Comparison of ENCODE assay signal across 1 cellular context in the genomic region with DNA sequence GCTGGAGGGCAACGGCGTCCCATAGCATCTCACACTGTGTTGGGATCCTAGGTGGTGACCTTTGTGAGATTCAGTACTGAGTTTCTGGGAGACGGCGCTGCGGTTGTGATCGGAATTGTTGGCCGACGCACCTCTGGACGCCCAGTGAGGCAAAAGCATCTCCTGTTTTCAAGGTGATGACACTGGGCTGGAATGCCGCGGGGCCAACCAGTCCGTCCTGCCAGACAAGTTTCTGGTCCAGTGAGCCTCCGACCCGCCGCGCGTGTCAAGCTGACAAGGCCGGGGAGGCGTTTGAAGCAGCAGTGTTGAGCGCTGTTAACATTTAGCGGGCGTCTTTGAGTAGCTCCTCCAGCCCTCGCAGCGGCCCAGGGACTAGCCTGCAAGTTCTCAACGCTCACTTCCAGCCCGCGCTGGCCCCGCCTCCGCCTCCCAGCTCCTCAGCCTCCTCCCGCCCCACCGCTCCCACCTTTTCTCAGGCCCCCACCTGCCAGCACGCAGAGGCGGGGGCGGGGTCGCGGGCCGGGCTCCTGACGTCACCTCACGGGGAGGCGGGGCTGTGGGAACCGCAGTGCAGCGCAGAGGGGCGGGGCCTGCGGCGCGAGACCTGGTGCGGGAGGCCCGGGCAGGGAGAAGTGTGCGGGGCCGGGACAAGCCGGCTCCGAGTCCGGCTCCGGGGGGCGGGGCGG.
TF ChIP-seq lines count a peak whose summit lies in the region.

No MANE protein-coding gene starts in this region.

TF ChIP-seq in HEK293, 187 proteins besides CTCF, POLR2A, EP300 and RAD21 (continued from another document):
- peak; percentile 97 for TF ChIP-seq KLF10 (tag by site-specific recombination; IDR thresholded peaks at IDR 0.05)
- TF ChIP-seq ZNF585B (tag by site-specific recombination; IDR thresholded peaks at IDR 0.05), result no peak
- TF ChIP-seq ZBTB20 (tag by site-specific recombination; IDR thresholded peaks at IDR 0.05), result peak; percentile 60
- TF ChIP-seq GLIS1 (tag by site-specific recombination; IDR thresholded peaks at IDR 0.05), result peak; percentile 54
- peak; percentile 69; the same call in 1 of the 2 replicates for TF ChIP-seq ZEB2 (tag by site-specific recombination; IDR thresholded peaks at IDR 0.05)
- peak; percentile 39 for TF ChIP-seq ZNF341 (tag by site-specific recombination; IDR thresholded peaks at IDR 0.05; ENCODE audit: low read depth)
- no peak for TF ChIP-seq ZNF19 (tag by site-specific recombination; IDR thresholded peaks at IDR 0.05; ENCODE audit: low read depth)
- peak; percentile 86 for TF ChIP-seq SP3 (tag by site-specific recombination; IDR thresholded peaks at IDR 0.05)
- TF ChIP-seq ZNF302 (tag by site-specific recombination; IDR thresholded peaks at IDR 0.05; ENCODE audit: low read depth), result no peak
- 0 out of 2 replicates have a peak, but pooled peaks have one; percentile 56 for TF ChIP-seq ZNF501 (tag by site-specific recombination; IDR thresholded peaks at IDR 0.05)
- peak; percentile 88 for TF ChIP-seq IKZF3 (tag by site-specific recombination; IDR thresholded peaks at IDR 0.05)
- 0 out of 2 replicates have a peak, but pooled peaks have one; percentile 21 for TF ChIP-seq KLF1 (tag by site-specific recombination; IDR thresholded peaks at IDR 0.05)
- peak; percentile 82 for TF ChIP-seq KLF8 (tag by site-specific recombination; IDR thresholded peaks at IDR 0.05)
- peak; percentile 47 for TF ChIP-seq ZBTB8A (tag by site-specific recombination; IDR thresholded peaks at IDR 0.05)
- TF ChIP-seq ZNF398 (tag by site-specific recombination; IDR thresholded peaks at IDR 0.05), result peak; percentile 83
- peak; percentile 66; the same call in 1 of the 2 replicates for TF ChIP-seq ZNF600 (tag by site-specific recombination; IDR thresholded peaks at IDR 0.05)
- TF ChIP-seq, protein P1, sequence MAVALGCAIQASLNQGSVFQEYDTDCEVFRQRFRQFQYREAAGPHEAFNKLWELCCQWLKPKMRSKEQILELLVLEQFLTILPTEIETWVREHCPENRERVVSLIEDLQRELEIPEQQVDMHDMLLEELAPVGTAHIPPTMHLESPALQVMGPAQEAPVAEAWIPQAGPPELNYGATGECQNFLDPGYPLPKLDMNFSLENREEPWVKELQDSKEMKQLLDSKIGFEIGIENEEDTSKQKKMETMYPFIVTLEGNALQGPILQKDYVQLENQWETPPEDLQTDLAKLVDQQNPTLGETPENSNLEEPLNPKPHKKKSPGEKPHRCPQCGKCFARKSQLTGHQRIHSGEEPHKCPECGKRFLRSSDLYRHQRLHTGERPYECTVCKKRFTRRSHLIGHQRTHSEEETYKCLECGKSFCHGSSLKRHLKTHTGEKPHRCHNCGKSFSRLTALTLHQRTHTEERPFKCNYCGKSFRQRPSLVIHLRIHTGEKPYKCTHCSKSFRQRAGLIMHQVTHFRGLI (tag by site-specific recombination; IDR thresholded peaks at IDR 0.05), result 0 out of 2 replicates have a peak, but pooled peaks have one; percentile 16
- TF ChIP-seq FEZF1 (tag by site-specific recombination; IDR thresholded peaks at IDR 0.05), result peak; percentile 82
- TF ChIP-seq SCRT2 (tag by site-specific recombination; IDR thresholded peaks at IDR 0.05), result peak; percentile 94
- peak; percentile 89 for TF ChIP-seq ZNF140 (tag by site-specific recombination; IDR thresholded peaks at IDR 0.05)
- TF ChIP-seq, protein P2, sequence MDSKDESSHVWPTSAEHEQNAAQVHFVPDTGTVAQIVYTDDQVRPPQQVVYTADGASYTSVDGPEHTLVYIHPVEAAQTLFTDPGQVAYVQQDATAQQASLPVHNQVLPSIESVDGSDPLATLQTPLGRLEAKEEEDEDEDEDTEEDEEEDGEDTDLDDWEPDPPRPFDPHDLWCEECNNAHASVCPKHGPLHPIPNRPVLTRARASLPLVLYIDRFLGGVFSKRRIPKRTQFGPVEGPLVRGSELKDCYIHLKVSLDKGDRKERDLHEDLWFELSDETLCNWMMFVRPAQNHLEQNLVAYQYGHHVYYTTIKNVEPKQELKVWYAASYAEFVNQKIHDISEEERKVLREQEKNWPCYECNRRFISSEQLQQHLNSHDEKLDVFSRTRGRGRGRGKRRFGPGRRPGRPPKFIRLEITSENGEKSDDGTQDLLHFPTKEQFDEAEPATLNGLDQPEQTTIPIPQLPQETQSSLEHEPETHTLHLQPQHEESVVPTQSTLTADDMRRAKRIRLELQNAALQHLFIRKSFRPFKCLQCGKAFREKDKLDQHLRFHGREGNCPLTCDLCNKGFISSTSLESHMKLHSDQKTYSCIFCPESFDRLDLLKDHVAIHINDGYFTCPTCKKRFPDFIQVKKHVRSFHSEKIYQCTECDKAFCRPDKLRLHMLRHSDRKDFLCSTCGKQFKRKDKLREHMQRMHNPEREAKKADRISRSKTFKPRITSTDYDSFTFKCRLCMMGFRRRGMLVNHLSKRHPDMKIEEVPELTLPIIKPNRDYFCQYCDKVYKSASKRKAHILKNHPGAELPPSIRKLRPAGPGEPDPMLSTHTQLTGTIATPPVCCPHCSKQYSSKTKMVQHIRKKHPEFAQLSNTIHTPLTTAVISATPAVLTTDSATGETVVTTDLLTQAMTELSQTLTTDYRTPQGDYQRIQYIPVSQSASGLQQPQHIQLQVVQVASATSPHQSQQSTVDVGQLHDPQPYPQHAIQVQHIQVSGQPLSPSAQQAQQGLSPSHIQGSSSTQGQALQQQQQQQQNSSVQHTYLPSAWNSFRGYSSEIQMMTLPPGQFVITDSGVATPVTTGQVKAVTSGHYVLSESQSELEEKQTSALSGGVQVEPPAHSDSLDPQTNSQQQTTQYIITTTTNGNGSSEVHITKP (tag by site-specific recombination; IDR thresholded peaks at IDR 0.05), result peak; percentile 19; the same call in 1 of the 2 replicates
- TF ChIP-seq ZFHX2 (tag by site-specific recombination; conservative IDR thresholded peaks at IDR 0.05), result peak; percentile 94
- no peak for TF ChIP-seq ZNF580 (tag by site-specific recombination; IDR thresholded peaks at IDR 0.05)
- TF ChIP-seq KLF9 (tag by site-specific recombination; IDR thresholded peaks at IDR 0.05; ENCODE audit: low read depth), result peak; percentile 94
- TF ChIP-seq, protein P3, sequence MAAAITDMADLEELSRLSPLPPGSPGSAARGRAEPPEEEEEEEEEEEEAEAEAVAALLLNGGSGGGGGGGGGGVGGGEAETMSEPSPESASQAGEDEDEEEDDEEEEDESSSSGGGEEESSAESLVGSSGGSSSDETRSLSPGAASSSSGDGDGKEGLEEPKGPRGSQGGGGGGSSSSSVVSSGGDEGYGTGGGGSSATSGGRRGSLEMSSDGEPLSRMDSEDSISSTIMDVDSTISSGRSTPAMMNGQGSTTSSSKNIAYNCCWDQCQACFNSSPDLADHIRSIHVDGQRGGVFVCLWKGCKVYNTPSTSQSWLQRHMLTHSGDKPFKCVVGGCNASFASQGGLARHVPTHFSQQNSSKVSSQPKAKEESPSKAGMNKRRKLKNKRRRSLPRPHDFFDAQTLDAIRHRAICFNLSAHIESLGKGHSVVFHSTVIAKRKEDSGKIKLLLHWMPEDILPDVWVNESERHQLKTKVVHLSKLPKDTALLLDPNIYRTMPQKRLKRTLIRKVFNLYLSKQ (tag by site-specific recombination; IDR thresholded peaks at IDR 0.05; ENCODE audit: borderline replicate concordance), result no peak
- TF ChIP-seq ZNF610 (tag by site-specific recombination; IDR thresholded peaks at IDR 0.05; ENCODE audit: borderline replicate concordance), result peak; percentile 37; the same call in 1 of the 2 replicates
- TF ChIP-seq RBAK (tag by site-specific recombination; IDR thresholded peaks at IDR 0.05), result no peak
- TF ChIP-seq ZNF555 (tag by site-specific recombination; conservative IDR thresholded peaks at IDR 0.05), result no peak
- TF ChIP-seq PATZ1 (tag by site-specific recombination; IDR thresholded peaks at IDR 0.05), result peak; percentile 97
- TF ChIP-seq, protein P4, sequence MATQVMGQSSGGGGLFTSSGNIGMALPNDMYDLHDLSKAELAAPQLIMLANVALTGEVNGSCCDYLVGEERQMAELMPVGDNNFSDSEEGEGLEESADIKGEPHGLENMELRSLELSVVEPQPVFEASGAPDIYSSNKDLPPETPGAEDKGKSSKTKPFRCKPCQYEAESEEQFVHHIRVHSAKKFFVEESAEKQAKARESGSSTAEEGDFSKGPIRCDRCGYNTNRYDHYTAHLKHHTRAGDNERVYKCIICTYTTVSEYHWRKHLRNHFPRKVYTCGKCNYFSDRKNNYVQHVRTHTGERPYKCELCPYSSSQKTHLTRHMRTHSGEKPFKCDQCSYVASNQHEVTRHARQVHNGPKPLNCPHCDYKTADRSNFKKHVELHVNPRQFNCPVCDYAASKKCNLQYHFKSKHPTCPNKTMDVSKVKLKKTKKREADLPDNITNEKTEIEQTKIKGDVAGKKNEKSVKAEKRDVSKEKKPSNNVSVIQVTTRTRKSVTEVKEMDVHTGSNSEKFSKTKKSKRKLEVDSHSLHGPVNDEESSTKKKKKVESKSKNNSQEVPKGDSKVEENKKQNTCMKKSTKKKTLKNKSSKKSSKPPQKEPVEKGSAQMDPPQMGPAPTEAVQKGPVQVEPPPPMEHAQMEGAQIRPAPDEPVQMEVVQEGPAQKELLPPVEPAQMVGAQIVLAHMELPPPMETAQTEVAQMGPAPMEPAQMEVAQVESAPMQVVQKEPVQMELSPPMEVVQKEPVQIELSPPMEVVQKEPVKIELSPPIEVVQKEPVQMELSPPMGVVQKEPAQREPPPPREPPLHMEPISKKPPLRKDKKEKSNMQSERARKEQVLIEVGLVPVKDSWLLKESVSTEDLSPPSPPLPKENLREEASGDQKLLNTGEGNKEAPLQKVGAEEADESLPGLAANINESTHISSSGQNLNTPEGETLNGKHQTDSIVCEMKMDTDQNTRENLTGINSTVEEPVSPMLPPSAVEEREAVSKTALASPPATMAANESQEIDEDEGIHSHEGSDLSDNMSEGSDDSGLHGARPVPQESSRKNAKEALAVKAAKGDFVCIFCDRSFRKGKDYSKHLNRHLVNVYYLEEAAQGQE (tag by site-specific recombination; IDR thresholded peaks at IDR 0.05), result peak; percentile 30; the same call in 1 of the 2 replicates
- TF ChIP-seq ZBTB21 (tag by site-specific recombination; IDR thresholded peaks at IDR 0.05), result 0 out of 2 replicates have a peak, but pooled peaks have one; percentile 24
- TF ChIP-seq ZNF138 (tag by site-specific recombination; IDR thresholded peaks at IDR 0.05; ENCODE audit: borderline replicate concordance), result no peak
- peak; percentile 87 for TF ChIP-seq SP2 (tag by site-specific recombination; IDR thresholded peaks at IDR 0.05)
- TF ChIP-seq ZFP37 (tag by site-specific recombination; IDR thresholded peaks at IDR 0.05), result peak; percentile 26; the same call in 1 of the 2 replicates
- no peak for TF ChIP-seq ZNF391 (tag by site-specific recombination; IDR thresholded peaks at IDR 0.05; ENCODE audit: borderline replicate concordance, low read depth)
- no peak for TF ChIP-seq ZNF426 (tag by site-specific recombination; IDR thresholded peaks at IDR 0.05)
- TF ChIP-seq ZNF629 (tag by site-specific recombination; IDR thresholded peaks at IDR 0.05), result peak; percentile 76
- TF ChIP-seq ZNF157 (tag by site-specific recombination; IDR thresholded peaks at IDR 0.05), result no peak
- no peak for TF ChIP-seq OVOL3 (tag by site-specific recombination; IDR thresholded peaks at IDR 0.05)
- peak; percentile 40; the same call in 1 of the 2 replicates for TF ChIP-seq SCRT1 (tag by site-specific recombination; IDR thresholded peaks at IDR 0.05; ENCODE audit: borderline replicate concordance)
- TF ChIP-seq EGR2 (tag by site-specific recombination; IDR thresholded peaks at IDR 0.05; ENCODE audit: low read depth), result peak; percentile 95
- TF ChIP-seq KLF16 (tag by site-specific recombination; IDR thresholded peaks at IDR 0.05), result peak; percentile 64; the same call in 1 of the 2 replicates
- no peak for TF ChIP-seq ZSCAN5A (tag by site-specific recombination; IDR thresholded peaks at IDR 0.05)
- peak; percentile 5; the same call in 1 of the 2 replicates for TF ChIP-seq SP7 (tag by site-specific recombination; IDR thresholded peaks at IDR 0.05)
